In genomic region chr16:85562102-85562786, GRCh38 we compare ENCODE assay signal across 14 cellular contexts. TPM values are rescaled to one million over a fixed set of nuclear protein-coding genes. Genes with fewer than 3 reads are reported as not detected.
A peak's percentile ranks its signal among the peaks of the same experiment; 100 is the strongest.
DNase-seq lines count a peak whose midpoint lies in the region; ATAC-seq, FAIRE-seq and TF ChIP-seq lines count a peak whose summit lies in the region.
"Had no signal": no experiment of that assay in that cellular context is flagged by ENCODE, and none has a peak within 500 bp of the region (broad histone marks: within the 10 kb centered on the region; RNA-seq: fewer than 3 reads in every experiment).

No MANE protein-coding gene starts in this region.

- H3K4me1 ChIP-seq in NT2/D1 (ENCODE audit: insufficient read depth, insufficient read length) (peaks cover 42% of the 10 kb centered on the region), testis (peaks cover 47% of the 10 kb centered on the region)

- no peak for FAIRE-seq in H54 (lab: Jason Lieb, UNC)
- FAIRE-seq: urothelium cell line had no signal

- TF ChIP-seq POLR2A in testis (IDR thresholded peaks at IDR 0.05) (no peak), H54 (IDR thresholded peaks at IDR 0.05; ENCODE audit: low read depth, low read length) (no peak)

- H3K9me3 Mint-ChIP-seq in memory B cell: no peaks in the 10 kb centered on the region

- no peak for ATAC-seq in memory B cell (ENCODE audit: low read depth)

- H3K9me3 ChIP-seq in NT2/D1 (ENCODE audit: insufficient read depth, low read length): no peaks in the 10 kb centered on the region
- H3K9me3 ChIP-seq in testis: no peaks in the 10 kb centered on the region

- no peak for TF ChIP-seq CTCF in testis (IDR thresholded peaks at IDR 0.05)

- no peak overlapping the region for H3K4me3 Mint-ChIP-seq in memory B cell

- H3K9ac ChIP-seq in NT2/D1 (ENCODE audit: insufficient read length, low read depth): peak overlapping the region; percentile 45

- WGBS in testis, 2 donors: 63 to 68% methylated on average over 12 to 19 of the region's 19 CpGs

- peaks cover 46% of the 10 kb centered on the region for H3K4me1 Mint-ChIP-seq in memory B cell

- H3K27me3 Mint-ChIP-seq in memory B cell: no peaks in the 10 kb centered on the region

- intact Hi-C loops in testis (cut with DNase I; ENCODE audit: low total_unique reads): no loop called here

- peaks cover 9% of the 10 kb centered on the region for H3K27me3 ChIP-seq in NT2/D1 (ENCODE audit: insufficient read depth, insufficient read length)
- H3K27me3 ChIP-seq in testis: no peaks in the 10 kb centered on the region

- H3K36me3 ChIP-seq in NT2/D1 (ENCODE audit: insufficient read depth, insufficient read length, low read length) (no peaks in the 10 kb centered on the region), testis (ENCODE audit: low read depth, missing control alignments) (no peaks in the 10 kb centered on the region)

- peaks cover 1% of the 10 kb centered on the region for H3K36me3 Mint-ChIP-seq in memory B cell

- peak overlapping the region; percentile 13 to 68 for H3K27ac ChIP-seq in testis

- DNase-seq in NCI-H2196 (lab: John Stamatoyannopoulos, UW; ENCODE audit: unreplicated experiment): peak; percentile 5
- no peak for DNase-seq in NCI-H2196 treated with DMSO at 0.1 percent for 48 hours (lab: John Stamatoyannopoulos, UW; ENCODE audit: unreplicated experiment)
- no peak for DNase-seq in NT2/D1 (ENCODE audit: low read depth, low spot score)
- DNase-seq in memory B cell (ENCODE audit: low spot score in 2 of 2): no peak
- DNase-seq in testis: no peak
- no peak for DNase-seq in H54 (ENCODE audit: insufficient read length, low spot score)
- DNase-seq in SW 1271 (lab: John Stamatoyannopoulos, UW): no peak
- no peak for DNase-seq in Ammon's horn (ENCODE audit: low spot score)
- DNase-seq: activated T-cell treated with anti-CD3 and anti-CD28 coated beads for 4 hours; aorta; effector CD8-positive, alpha-beta T cell; NCI-H524 treated with DMSO at 0.1 percent for 48 hours; SIG-M5 had no signal

- H3K4me3 ChIP-seq in NT2/D1 (ENCODE audit: insufficient read length, low read depth): no peak overlapping the region
- no peak overlapping the region for H3K4me3 ChIP-seq in testis

- H3K27ac Mint-ChIP-seq in memory B cell: peak overlapping the region; percentile 60

RNA-seq across cellular contexts. Expression of gene GSE1, which starts 50.9 kb away (rescaled TPM):
- total RNA-seq in testis: 100 to 1,000 TPM; 188 to 212 TPM
- polyA plus RNA-seq in testis (ENCODE audit: insufficient read depth, low read depth, low replicate concordance): 49.9 TPM
